ENCODE assay signal across 8 cellular contexts in the genomic region with DNA sequence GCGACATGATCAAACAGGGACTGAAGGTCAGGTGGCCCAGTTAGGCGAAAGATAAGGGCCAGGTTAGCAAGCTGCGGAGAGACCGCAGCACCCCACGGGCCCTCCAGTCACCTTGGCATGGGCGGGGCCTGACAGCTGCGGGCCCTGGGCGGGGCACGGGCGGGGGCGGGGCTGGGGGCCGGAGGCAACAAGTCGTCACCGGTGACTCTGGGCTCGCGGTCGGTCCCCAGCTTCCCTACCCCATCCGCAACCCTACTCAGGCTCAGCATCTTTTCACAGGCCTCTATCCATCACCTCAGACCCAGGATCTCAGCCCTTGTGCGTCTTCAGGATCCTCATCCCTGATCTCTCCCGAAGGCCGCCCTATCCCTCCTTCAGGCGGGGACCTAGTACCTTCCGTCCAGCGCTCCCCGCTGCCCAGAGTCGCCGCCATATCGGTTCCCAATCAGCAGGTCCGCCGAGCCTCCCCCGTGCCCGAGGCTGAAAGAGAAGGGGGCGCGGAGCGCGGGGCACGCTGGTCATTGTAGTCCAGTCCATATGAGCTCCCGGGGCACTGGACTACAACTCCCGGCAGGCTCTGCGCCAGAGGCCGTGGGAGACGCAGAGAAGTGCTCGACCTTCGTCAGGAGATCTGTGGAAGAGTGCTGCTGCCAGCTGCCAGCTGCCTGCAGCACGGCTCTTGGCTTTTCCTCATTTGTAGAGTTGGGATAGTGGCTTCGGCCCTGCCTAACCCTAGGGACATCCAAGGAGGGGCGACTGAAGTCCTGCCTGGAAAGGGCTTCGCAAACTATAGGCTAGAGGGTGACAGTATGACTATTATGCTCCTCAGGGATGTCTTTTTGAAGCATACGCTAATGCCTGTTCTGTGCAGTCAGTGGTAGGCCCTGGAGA. TPM values are rescaled to one million over a fixed set of nuclear protein-coding genes. Genes with fewer than 3 reads are reported as not detected.
DNase-seq lines count a peak whose midpoint lies in the region; ATAC-seq, FAIRE-seq and TF ChIP-seq lines count a peak whose summit lies in the region.

A gene (minus strand): TSS at position 513 of the 891 bp plus-strand sequence. CDS start 80 bp downstream, at position 433.

- TF ChIP-seq CTCF in C4-2B (conservative IDR thresholded peaks at IDR 0.05), result no peak
- TF ChIP-seq CTCF in HepG2 (CRISPR knock-in tag; IDR thresholded peaks at IDR 0.05), result 0 out of 2 replicates have a peak, but pooled peaks have one; percentile 30

- WGBS in HepG2 (ENCODE audit: low lambda C conversion rate), result under 1% methylated on average over 31 of the region's 49 CpGs

- CTCF ChIA-PET in HepG2 (lab: Yijun Ruan, JAX; ENCODE audit: low intra/inter-chr PET ratio, low total read pairs), result no interaction called here

- H3K4me2 ChIP-seq in HepG2 (ENCODE audit: low read depth, low read length), result peak within 1 kb of the TSS; percentile 94

- H4K20me1 ChIP-seq in HepG2 (ENCODE audit: insufficient read depth, low read length), result no peaks in the 10 kb centered on the region

- H3K79me2 ChIP-seq in HepG2 (ENCODE audit: insufficient read depth, low read length), result no peaks in the 10 kb centered on the region

- FAIRE-seq in HepG2 (lab: Jason Lieb, UNC), result peak; percentile 92

- in situ Hi-C loops in HepG2 (cut with HindIII; ENCODE audit: extremely low pct_ligation_motif_present, low pct_unique_long_range_greater_than_20kb), result no loop called here

- peak; percentile 91 for ATAC-seq in GM19397 (IDR thresholded peaks at IDR 0.05; ENCODE audit: unreplicated experiment)
- peak; percentile 83 for ATAC-seq in HG03565 (IDR thresholded peaks at IDR 0.05; ENCODE audit: unreplicated experiment)
- ATAC-seq in HepG2, result peak; percentile 97

- DNase-seq in NCI-H82 (lab: John Stamatoyannopoulos, UW), result peak; percentile 97
- peak; percentile 93 to 95 for DNase-seq in activated CD4-positive, alpha-beta T cell treated with anti-CD3 and anti-CD28 coated beads, Interleukin-2, amount 50 U/mL, for 48 hours
- DNase-seq in dermis microvascular lymphatic vessel endothelial cell (ENCODE audit: low read depth in 2 of 2), result peak; percentile 78 to 88
- peak; percentile 81 for DNase-seq in HepG2 (ENCODE audit: low spot score)
- DNase-seq in stimulated activated CD4-positive, alpha-beta T cell treated with anti-CD3 and anti-CD28 coated beads, Interleukin-4, amount 100 ng/mL, for 24 hours, result peak; percentile 92

- H3K9ac ChIP-seq in HepG2 (ENCODE audit: insufficient read depth, low read depth, low read length), result peak within 1 kb of the TSS; percentile 84

- no peaks in the 10 kb centered on the region for H3K36me3 ChIP-seq in HepG2 (replicated peaks in 1 of 2; ENCODE audit: control insufficient read depth in 1 of 2, insufficient read depth in 2 of 2, low read length in 2 of 2)

- H3K4me3 ChIP-seq in HepG2 (replicated peaks in 1 of 3; ENCODE audit: insufficient read depth in 1 of 3, low read depth in 2 of 3, low read length in 3 of 3), result peak within 1 kb of the TSS; percentile 89 to 98 (median 89)

- intact Hi-C loops in HepG2 (cut with micrococcal nuclease; ENCODE audit: unreplicated experiment), result loop anchor here (5.0 to 10.0 kb wide), 2 partner anchors 63 to 306 kb away; no protein-coding TSS in a partner anchor

- POLR2A ChIA-PET in HepG2 (lab: Yijun Ruan, JAX), result interaction anchor here (0.7 to 2.4 kb wide), 25 partner anchors 9 to 241 kb away, joined by 3 to 52 read pairs (median 4); a partner anchor contains a TSS

- BruUV-seq in HepG2 (replicated peaks; lab: Mats Ljungman, UMichigan), result no TSS peak

- no peaks in the 10 kb centered on the region for H3K9me3 ChIP-seq in HepG2 (ENCODE audit: low read length)

- TF ChIP-seq RAD21 in HepG2 (CRISPR knock-in tag; IDR thresholded peaks at IDR 0.05), result 0 out of 2 replicates have a peak, but pooled peaks have one; percentile 19

- 0 out of 5 replicates have a peak, but pooled peaks cover 0 to 7% of the 10 kb centered on the region in 2 experiments for H3K27me3 ChIP-seq in HepG2 (ENCODE audit: control insufficient read depth in 1 of 2, insufficient read depth in 2 of 2, low read length in 2 of 2)

- peaks cover 15% of the 10 kb centered on the region for H3K4me1 ChIP-seq in HepG2 (ENCODE audit: insufficient read depth, low read length)

- TF ChIP-seq EP300 in HepG2 (IDR thresholded peaks at IDR 0.05; ENCODE audit: low read depth in 2 of 2, low read length in 2 of 2) (no peak), HepG2 (CRISPR knock-in tag; IDR thresholded peaks at IDR 0.05; ENCODE audit: borderline replicate concordance) (no peak)

- peak within 1 kb of the TSS; percentile 87 for H2AFZ ChIP-seq in HepG2 (ENCODE audit: low read length)

- peak; percentile 35 to 80; a peak in 3 of 4 replicates for TF ChIP-seq POLR2A in HepG2 (IDR thresholded peaks at IDR 0.05; ENCODE audit: insufficient read depth in 1 of 2, low read depth in 2 of 2, low read length in 2 of 2)

- H3K27ac ChIP-seq in C4-2B (peak within 1 kb of the TSS; percentile 70), HepG2 (ENCODE audit: extremely low read length, insufficient read depth, low read length) (peak within 1 kb of the TSS; percentile 73)

RNA-seq across cellular contexts. Expression of the gene that starts here (rescaled TPM):
- 5.9 TPM in 2 replicates for total RNA-seq in dermis microvascular lymphatic vessel endothelial cell
- total RNA-seq in HepG2 (2016; rRNA removed; fragmentation: Illumina TruSeq; extraction: Trizol), result 6.5 and 9.6 TPM in 2 replicates
- total RNA-seq in HepG2 (2016; cell fraction: cytosol; rRNA removed; fragmentation: Illumina TruSeq; extraction: Trizol; ENCODE audit: low read depth), result 2.3 and 2.5 TPM in 2 replicates
- total RNA-seq in HepG2 (2016; cell fraction: insoluble cytoplasmic fraction; rRNA removed; fragmentation: Illumina TruSeq; extraction: Trizol), result 5.6 and 9.2 TPM in 2 replicates
- 4.6 and 5.4 TPM in 2 replicates for total RNA-seq in HepG2 (2016; cell fraction: membrane; rRNA removed; fragmentation: Illumina TruSeq; extraction: Trizol)
- 6.0 and 8.1 TPM in 2 replicates for total RNA-seq in HepG2 (2016; cell fraction: nucleus; rRNA removed; fragmentation: Illumina TruSeq; extraction: Trizol)
- polyA plus RNA-seq in HepG2 (2011; rRNA removed), result 5.7 and 6.6 TPM in 2 replicates
- polyA plus RNA-seq in HepG2 (2011; cell fraction: cytosol; rRNA removed), result 2.3 and 3.6 TPM in 2 replicates
- 1.3 and 1.6 TPM in 2 replicates for polyA plus RNA-seq in HepG2 (2011; cell fraction: nucleus; rRNA removed)
- 9.7 and 12.5 TPM in 2 replicates for polyA plus RNA-seq in HepG2 (2012)
- polyA plus RNA-seq in HepG2 (2016; cell fraction: cytosol; fragmentation: Illumina TruSeq; extraction: Trizol; ENCODE audit: low read depth), result 1.6 and 4.1 TPM in 2 replicates
- polyA plus RNA-seq in HepG2 (2016; cell fraction: insoluble cytoplasmic fraction; fragmentation: Illumina TruSeq; extraction: Trizol; ENCODE audit: low read depth), result 9.3 and 9.5 TPM in 2 replicates
- polyA plus RNA-seq in HepG2 (2016; cell fraction: membrane; fragmentation: Illumina TruSeq; extraction: Trizol; ENCODE audit: low read depth), result 4.1 and 4.4 TPM in 2 replicates
- polyA plus RNA-seq in HepG2 (2016; cell fraction: nucleus; fragmentation: Illumina TruSeq; extraction: Trizol; ENCODE audit: insufficient read depth, low read depth), result 7.1 and 8.5 TPM in 2 replicates
- polyA minus RNA-seq in HepG2 (2011; rRNA and poly(A)+ RNA removed; ENCODE audit: low replicate concordance), result 3.3 and 4.3 TPM in 2 replicates
- 4.4 and 5.2 TPM in 2 replicates for polyA minus RNA-seq in HepG2 (2011; cell fraction: cytosol; rRNA and poly(A)+ RNA removed)
- polyA minus RNA-seq in HepG2 (2011; cell fraction: nucleus; rRNA and poly(A)+ RNA removed), result 3.1 and 3.6 TPM in 2 replicates

Comparison
In these comparisons a context has a peak if more than half of its experiments do, and no peak if none do; other contexts are left out.
1. Peak in every context shown above with its lines: DNase-seq, ATAC-seq, H3K4me3 ChIP-seq and H3K27ac ChIP-seq.